ENCODE assay signal across 19 cellular contexts in genomic region chr1:61273861-61274260, GRCh38.
"Had no signal": no experiment of that assay in that cellular context is flagged by ENCODE, and none has a peak within 500 bp of the region (broad histone marks: within the 10 kb centered on the region; RNA-seq: fewer than 3 reads in every experiment).

No MANE protein-coding gene starts in this region.

- H3K4me1 ChIP-seq: left lung, SJSA1, upper lobe of right lung had no signal

- H3K36me3 ChIP-seq: left lung, neural progenitor cell, SJSA1, upper lobe of right lung had no signal

- H3K4me3 ChIP-seq: hepatocyte, left lung, neural progenitor cell, SJSA1, testis, upper lobe of right lung had no signal

- H3K27ac ChIP-seq: hepatocyte, left lung, neural progenitor cell, SJSA1, upper lobe of right lung had no signal

- H3K27me3 ChIP-seq: hepatocyte, left lung, neural progenitor cell, SJSA1, testis, upper lobe of right lung had no signal

- ATAC-seq: activated T-helper 17 cell treated with anti-CD3 and anti-CD28 coated beads, Interleukin-2, amount 50 U/mL, for 72 hours; left lung; naive thymus-derived CD8-positive, alpha-beta T cell; upper lobe of right lung had no signal

- H3K9me3 ChIP-seq: left lung, SJSA1, testis, upper lobe of right lung had no signal

- DNase-seq: activated CD4-positive, alpha-beta T cell treated with anti-CD3 and anti-CD28 coated beads, Interleukin-2, amount 50 U/mL, for 4 hours; activated CD8-positive, alpha-beta memory T cell treated with anti-CD3 and anti-CD28 coated beads for 24 hours; activated CD8-positive, alpha-beta memory T cell treated with anti-CD3 and anti-CD28 coated beads, Interleukin-2, amount 50 U/mL, for 4 hours; activated T-cell treated with anti-CD3 and anti-CD28 coated beads, Interleukin-2, amount 50 U/mL, for 24 hours; dermis blood vessel endothelial cell; effector memory CD4-positive, alpha-beta T cell; immature natural killer cell; left lung; mammary epithelial cell; naive thymus-derived CD8-positive, alpha-beta T cell; stimulated activated CD4-positive, alpha-beta T cell treated with anti-CD3 and anti-CD28 coated beads, Interleukin-12 subunit alpha, Interleukin-12 subunit beta, amount 100 ng/mL, for 4 hours; stimulated activated CD4-positive, alpha-beta T cell treated with anti-CD3 and anti-CD28 coated beads, Interleukin-4, amount 100 ng/mL, for 4 hours; T-helper 1 cell; testis; upper lobe of right lung had no signal
